In the genomic region with DNA sequence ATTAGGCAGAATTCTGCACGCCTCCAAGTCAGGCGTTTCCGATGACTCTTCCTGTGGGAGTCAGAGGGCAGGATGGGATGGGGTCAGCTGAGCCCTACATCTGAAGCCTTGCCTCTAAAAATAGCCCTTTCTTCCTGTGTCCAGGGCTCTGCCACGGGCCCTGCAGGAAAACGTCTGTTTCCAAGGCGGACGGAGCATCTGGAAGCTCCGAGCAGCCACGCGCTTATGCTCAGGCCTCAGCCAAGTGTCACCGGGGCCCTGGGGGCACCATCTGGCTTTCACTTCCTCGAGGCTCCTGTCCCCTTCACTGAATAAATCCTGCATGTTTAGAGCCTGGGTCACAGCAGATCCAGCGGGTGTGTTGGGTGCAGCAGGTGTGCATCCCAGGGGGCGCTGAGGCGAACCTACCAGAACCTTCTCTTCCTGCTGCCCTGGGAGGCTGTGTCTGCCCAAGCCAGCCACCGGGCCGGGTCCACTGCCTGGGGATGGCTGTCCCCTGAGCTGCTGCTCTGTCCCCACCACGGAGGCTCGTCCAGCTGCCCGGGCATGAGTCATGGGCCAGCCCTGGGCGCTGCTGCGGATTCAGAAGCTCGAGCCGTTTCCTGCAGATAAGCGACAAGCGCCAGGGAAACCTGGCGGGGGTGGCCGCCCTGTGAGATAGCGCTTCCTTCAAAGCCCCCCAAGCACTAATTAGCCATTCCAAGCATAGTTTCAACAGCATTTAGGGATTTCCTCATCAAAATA, we compare ENCODE assay signal across 8 cellular contexts. TPM values are rescaled to one million over a fixed set of nuclear protein-coding genes. Genes with fewer than 3 reads are reported as not detected.
DNase-seq lines count a peak whose midpoint lies in the region; ATAC-seq and TF ChIP-seq lines count a peak whose summit lies in the region.

No MANE protein-coding gene starts in this region.

- CTCF ChIA-PET in IMR-90 (lab: Yijun Ruan, JAX) = no interaction called here

- H4K91ac ChIP-seq in IMR-90 (ENCODE audit: insufficient read depth, low read depth, low read length) = no peak overlapping the region

- TF ChIP-seq RAD21 in IMR-90 (IDR thresholded peaks at IDR 0.05; ENCODE audit: low read length) = no peak

- H2BK5ac ChIP-seq in IMR-90 (ENCODE audit: low read depth, low read length, poor library complexity, severe bottlenecking) = no peak overlapping the region

- H2AFZ ChIP-seq in IMR-90 (replicated peaks; ENCODE audit: low read length, poor library complexity) = peak overlapping the region; percentile 59

- intact Hi-C loops in IMR-90 (cut with micrococcal nuclease) = no loop called here

- H4K8ac ChIP-seq in IMR-90 (ENCODE audit: low read depth in 2 of 2, low read length in 2 of 2) = no peak overlapping the region; a peak in 1 of 4 replicates

- H3K9me1 ChIP-seq in IMR-90 (ENCODE audit: insufficient read depth, low read length) = peaks cover 9% of the 10 kb centered on the region; the same call in 1 of the 2 replicates

- H3K9ac ChIP-seq in IMR-90 (ENCODE audit: low read depth, low read length) (no peak overlapping the region), subcutaneous abdominal adipose tissue (ENCODE audit: low read length in 5 of 5) (no peak overlapping the region)

- no peak for TF ChIP-seq CTCF in IMR-90 (conservative IDR thresholded peaks at IDR 0.05; ENCODE audit: low read depth, low read length)

- 34% methylated on average over 4 of the region's 29 CpGs; no CpG with 5 or more reads in 1 of the 2 experiments for WGBS in IMR-90 (ENCODE audit: extremely low coverage in 2 of 2, insufficient read length in 1 of 2), 2 experiments

- H2AK5ac ChIP-seq in IMR-90 (ENCODE audit: low read depth, low read length) = peak overlapping the region; percentile 60

- peak; percentile 47 for DNase-seq in IMR-90
- DNase-seq in astrocyte of the hippocampus (ENCODE audit: low read depth, low spot score) = peak; percentile 46
- peak; percentile 90 for DNase-seq in islet precursor cell
- DNase-seq in DMS79 treated with DMSO at 0.1 percent for 48 hours (lab: John Stamatoyannopoulos, UW) = no peak
- no peak for DNase-seq in NCI-H1105 treated with DMSO at 0.1 percent for 48 hours (lab: John Stamatoyannopoulos, UW)

- no peak overlapping the region for H3K56ac ChIP-seq in IMR-90 (ENCODE audit: extremely low read depth, insufficient read depth, low read length)

- H3K4me2 ChIP-seq in IMR-90 (ENCODE audit: low read depth, low read length) = no peak overlapping the region

- H2BK120ac ChIP-seq in IMR-90 (ENCODE audit: low read depth, low read length) = peak overlapping the region; percentile 52

- no peaks in the 10 kb centered on the region for H3K36me3 ChIP-seq in IMR-90 (ENCODE audit: control insufficient read depth, insufficient read depth, low read length)
- H3K36me3 ChIP-seq in subcutaneous abdominal adipose tissue (ENCODE audit: control insufficient read depth in 5 of 5, insufficient read depth in 5 of 5, low read length in 5 of 5) = no peaks in the 10 kb centered on the region

- TF ChIP-seq POLR2A in IMR-90 (IDR thresholded peaks at IDR 0.05; ENCODE audit: low read depth, low read length) = no peak

- ATAC-seq in IMR-90 (ENCODE audit: low read depth) (peak; percentile 38), GM21786 (IDR thresholded peaks at IDR 0.05; ENCODE audit: unreplicated experiment) (no peak), HG02623 (IDR thresholded peaks at IDR 0.05; ENCODE audit: unreplicated experiment) (no peak)

- H3K27ac ChIP-seq in IMR-90 (ENCODE audit: insufficient read depth, low read length) (no peak overlapping the region; the same call in 1 of the 2 replicates), subcutaneous abdominal adipose tissue (ENCODE audit: low read depth, low read length) (peak overlapping the region; percentile 84)

- no peak overlapping the region for H3K4me3 ChIP-seq in IMR-90 (ENCODE audit: insufficient read depth, low read depth, low read length)
- peak overlapping the region in 1 of 5 donors; percentile 18 for H3K4me3 ChIP-seq in subcutaneous abdominal adipose tissue (ENCODE audit: low read depth in 1 of 5, low read length in 5 of 5)

- dilution Hi-C loops in IMR-90 (cut with HindIII; ENCODE audit: low sequenced_read_pairs, unreplicated experiment) = no loop called here

- in situ Hi-C loops in IMR-90 (cut with MboI; ENCODE audit: low sequenced_read_pairs) = loop anchor here (10.0 kb wide), 1 partner anchor 185 kb away; no protein-coding TSS in a partner anchor

- H4K20me1 ChIP-seq in IMR-90 (ENCODE audit: insufficient read depth, low read length) = no peaks in the 10 kb centered on the region

- POLR2A ChIA-PET in IMR-90 (lab: Charles Lee; ENCODE audit: unreplicated experiment) = interaction anchor here (1.0 kb wide), 1 partner anchor 48 kb away, joined by 4 read pairs; no protein-coding TSS in a partner anchor

- H2BK15ac ChIP-seq in IMR-90 (ENCODE audit: low read depth, low read length) = no peak overlapping the region; the same call in 2 of the 3 replicates

- H3K79me1 ChIP-seq in IMR-90 (ENCODE audit: low read depth in 1 of 2, low read length in 2 of 2) = no peaks in the 10 kb centered on the region; a peak in 1 of 4 replicates

- BruUV-seq in IMR-90 (replicated peaks; lab: Mats Ljungman, UMichigan) = no TSS peak

- H3K4me1 ChIP-seq in IMR-90 (ENCODE audit: control insufficient read depth, insufficient read depth, low read length) (peaks cover 11% of the 10 kb centered on the region), subcutaneous abdominal adipose tissue (ENCODE audit: control insufficient read depth in 5 of 5, insufficient read depth in 5 of 5, low read length in 5 of 5) (peaks cover 10 to 66% (median 42%) of the 10 kb centered on the region in 5 donors)

- H3K9me3 ChIP-seq in IMR-90 (ENCODE audit: control insufficient read depth, insufficient read depth, low read length) (no peaks in the 10 kb centered on the region), subcutaneous abdominal adipose tissue (ENCODE audit: control insufficient read depth in 5 of 5, low read length in 5 of 5) (peaks cover 0 to 5% (median 5%) of the 10 kb centered on the region in 5 donors)

- H3K27me3 ChIP-seq in IMR-90 (ENCODE audit: control insufficient read depth, insufficient read depth, low read length) (no peaks in the 10 kb centered on the region), subcutaneous abdominal adipose tissue (ENCODE audit: control insufficient read depth in 5 of 5, insufficient read depth in 4 of 5, low read length in 5 of 5) (peaks cover 0 to 10% (median 0%) of the 10 kb centered on the region in 5 donors)

- peak overlapping the region; percentile 48 for H2AK9ac ChIP-seq in IMR-90 (replicated peaks; ENCODE audit: low read depth, low read length, poor library complexity)

- no peak overlapping the region for H4K5ac ChIP-seq in IMR-90 (ENCODE audit: low read depth, low read length)

- H3K14ac ChIP-seq in IMR-90 (replicated peaks; ENCODE audit: low read depth, low read length) = no peak overlapping the region

- H2BK20ac ChIP-seq in IMR-90 (ENCODE audit: low read depth, low read length) = no peak overlapping the region; the same call in 1 of the 2 replicates

- no peak overlapping the region for H3K23ac ChIP-seq in IMR-90 (ENCODE audit: low read depth, low read length)

- H3K4ac ChIP-seq in IMR-90 (ENCODE audit: low read depth, low read length) = no peak overlapping the region

- H3K18ac ChIP-seq in IMR-90 (ENCODE audit: low read depth, low read length) = no peak overlapping the region

TF ChIP-seq in IMR-90, 13 proteins besides CTCF, POLR2A, EP300 and RAD21:
- TF ChIP-seq FOS (IDR thresholded peaks at IDR 0.05; ENCODE audit: low read depth, low read length) (0 out of 2 replicates have a peak, but pooled peaks have one; percentile 9), NFE2L2 (IDR thresholded peaks at IDR 0.05; ENCODE audit: low read depth, low read length) (no peak)

RNA-seq across cellular contexts. Expression of a gene that starts 32.0 kb away (rescaled TPM):
- total RNA-seq in IMR-90 (2012; rRNA removed) = not detected in 2 replicates
- polyA plus RNA-seq in IMR-90 (2012; rRNA removed) = not detected in 2 replicates
- not detected in 2 replicates for polyA plus RNA-seq in IMR-90 (2012; cell fraction: cytosol; rRNA removed)
- not detected in 2 replicates for polyA plus RNA-seq in IMR-90 (2012; cell fraction: nucleus; rRNA removed; ENCODE audit: low replicate concordance)

Comparison
In these comparisons a context has a peak if more than half of its experiments do, and no peak if none do; other contexts are left out.
1. DNase-seq: peak in IMR-90 (single experiment), astrocyte of the hippocampus (single experiment) and islet precursor cell (single experiment); none in DMS79 treated with DMSO at 0.1 percent for 48 hours (single experiment) and NCI-H1105 treated with DMSO at 0.1 percent for 48 hours (single experiment).